32 cellular contexts compared by ENCODE assay signal in the genomic region with DNA sequence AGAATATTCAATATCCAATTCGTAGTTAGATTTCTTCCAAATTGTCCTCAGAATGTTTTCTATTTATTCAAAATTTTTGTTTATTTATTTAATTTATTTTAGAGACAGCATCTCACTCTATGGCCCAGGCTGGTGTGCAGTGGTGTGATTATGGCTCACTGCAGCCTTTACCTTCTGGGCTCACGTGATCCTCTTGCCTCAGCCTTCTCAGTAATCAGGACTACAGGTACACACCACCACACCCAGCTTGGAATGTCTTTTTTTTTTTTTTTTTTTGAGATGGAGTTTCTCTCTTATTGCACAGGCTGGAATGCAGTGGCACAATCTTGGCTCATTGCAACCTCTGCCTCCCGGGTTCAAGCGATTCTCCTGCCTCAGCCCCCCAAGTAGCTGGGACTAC.
"Had no signal": no experiment of that assay in that cellular context is flagged by ENCODE, and none has a peak within 500 bp of the region (broad histone marks: within the 10 kb centered on the region; RNA-seq: fewer than 3 reads in every experiment).

No MANE protein-coding gene starts in this region.

- H3K4me3 ChIP-seq: adrenal gland, body of pancreas, breast epithelium had no signal

- H3K9me3 ChIP-seq: adrenal gland, body of pancreas, breast epithelium had no signal

- H3K4me1 ChIP-seq: breast epithelium had no signal

- H3K27ac ChIP-seq: adrenal gland, body of pancreas, brain microvascular endothelial cell, breast epithelium, VCaP had no signal

- H3K27me3 ChIP-seq: adrenal gland, body of pancreas, brain microvascular endothelial cell, breast epithelium had no signal

- DNase-seq: activated B cell treated with CpG ODN at 0.5 μM for 24 hours; activated CD4-positive, alpha-beta memory T cell treated with anti-CD3 and anti-CD28 coated beads for 36 hours; activated CD4-positive, alpha-beta T cell treated with anti-CD3 and anti-CD28 coated beads for 4 hours; activated CD4-positive, alpha-beta T cell treated with anti-CD3 and anti-CD28 coated beads, Interleukin-2, amount 10 ng/mL, durations not matched to agents 24 days and 14 days; activated CD4-positive, alpha-beta T cell treated with anti-CD3 and anti-CD28 coated beads, Interleukin-2, amount 50 U/mL, for 1 hour; activated CD4-positive, alpha-beta T cell treated with anti-CD3 and anti-CD28 coated beads, Interleukin-2, amount 50 U/mL, for 4 hours; activated CD4-positive, CD25-positive, alpha-beta regulatory T cell treated with anti-CD3 and anti-CD28 coated beads, Interleukin-2, amount 50 U/mL, for 72 hours; activated CD8-positive, alpha-beta memory T cell treated with anti-CD3 and anti-CD28 coated beads, Interleukin-2, amount 50 U/mL, for 4 hours; activated CD8-positive, alpha-beta T cell treated with anti-CD3 and anti-CD28 coated beads for 36 hours; activated effector memory CD4-positive, alpha-beta T cell treated with anti-CD3 and anti-CD28 coated beads, Interleukin-2, amount 50 U/mL, for 16 hours; activated gamma-delta T cell treated with Interleukin-2 at 50 U/mL for 16 hours; activated naive CD4-positive, alpha-beta T cell; activated naive CD4-positive, alpha-beta T cell treated with anti-CD3 and anti-CD28 coated beads for 36 hours; activated naive CD4-positive, alpha-beta T cell treated with anti-CD3 and anti-CD28 coated beads, Interleukin-2, amount 50 U/mL, for 16 hours; activated naive CD8-positive, alpha-beta T cell treated with anti-CD3 and anti-CD28 coated beads for 36 hours; activated T-cell treated with anti-CD3 and anti-CD28 coated beads for 4 hours; activated T-cell treated with anti-CD3 and anti-CD28 coated beads, Interleukin-2, amount 50 U/mL, for 1 hour; activated T-cell treated with anti-CD3 and anti-CD28 coated beads, Interleukin-2, amount 50 U/mL, for 4 hours; activated T-cell treated with anti-CD3 and anti-CD28 coated beads, Interleukin-2, amount 50 U/mL, for 72 hours; adrenal gland; amniotic stem cell; aorta; body of pancreas; brain microvascular endothelial cell; central memory CD4-positive, alpha-beta T cell; T-helper 1 cell; T-helper 2 cell; T-helper 9 cell had no signal

- H3K36me3 ChIP-seq: adrenal gland, brain microvascular endothelial cell, breast epithelium had no signal

- ATAC-seq: activated CD8-positive, alpha-beta T cell treated with anti-CD3 and anti-CD28 coated beads for 36 hours; activated naive CD4-positive, alpha-beta T cell treated with anti-CD3 and anti-CD28 coated beads, Interleukin-2, amount 50 U/mL, for 72 hours; activated T-cell treated with anti-CD3 and anti-CD28 coated beads, Interleukin-2, amount 50 U/mL, for 4 hours; activated T-cell treated with anti-CD3 and anti-CD28 coated beads, Interleukin-2, amount 50 U/mL, for 72 hours; activated T-helper 17 cell treated with anti-CD3 and anti-CD28 coated beads, Interleukin-2, amount 50 U/mL, for 72 hours; body of pancreas had no signal
